14 cellular contexts compared by ENCODE assay signal in genomic region chr10:21726601-21727295, GRCh38.
A peak's percentile ranks its signal among the peaks of the same experiment; 100 is the strongest.
DNase-seq lines count a peak whose midpoint lies in the region; ATAC-seq and TF ChIP-seq lines count a peak whose summit lies in the region.
"Had no signal": no experiment of that assay in that cellular context is flagged by ENCODE, and none has a peak within 500 bp of the region (broad histone marks: within the 10 kb centered on the region; RNA-seq: fewer than 3 reads in every experiment).

No MANE protein-coding gene starts in this region.

- H3K27me3 ChIP-seq in PC-3 (ENCODE audit: low read length) (no peaks in the 10 kb centered on the region), ectodermal cell (ENCODE audit: control insufficient read depth, insufficient read depth, low read length, poor library complexity, severe bottlenecking) (no peaks in the 10 kb centered on the region)

- TF ChIP-seq CTCF in PC-3 (conservative IDR thresholded peaks at IDR 0.05; ENCODE audit: low read depth, low read length) (no peak), nephron progenitor cell (IDR thresholded peaks at IDR 0.05) (no peak)

- no peak for ATAC-seq in PC-3
- ATAC-seq: activated CD8-positive, alpha-beta T cell treated with anti-CD3 and anti-CD28 coated beads for 36 hours; psoas muscle had no signal

- no peak overlapping the region for H3K9ac ChIP-seq in PC-3 (ENCODE audit: low read length)

- no peaks in the 10 kb centered on the region for H3F3A ChIP-seq in PC-3 (ENCODE audit: low read length, unreplicated experiment)

- BruUV-seq in PC-3 (replicated peaks; lab: Mats Ljungman, UMichigan), result no TSS peak

- DNase-seq in EL (peak; percentile 19), PC-3 (peak; percentile 39), nephron progenitor cell (no peak), kidney tubule cell (ENCODE audit: low spot score) (no peak), NCI-H146 (lab: John Stamatoyannopoulos, UW) (no peak), erythroblast (lab: John Stamatoyannopoulos, UW) (no peak), G401 (ENCODE audit: low spot score) (no peak)
- DNase-seq: activated CD8-positive, alpha-beta T cell treated with anti-CD3 and anti-CD28 coated beads for 36 hours; amniotic stem cell; COR-L47; head of caudate nucleus; NCI-H1417; psoas muscle had no signal

- H3K79me2 ChIP-seq in PC-3 (ENCODE audit: low read length), result no peaks in the 10 kb centered on the region

- intact Hi-C loops in PC-3 (cut with micrococcal nuclease), result loop anchor here (10.0 kb wide), 1 partner anchor 202 kb away; the partner anchor contains the start of gene SKIDA1

- H3K9me2 ChIP-seq in PC-3 (replicated peaks; ENCODE audit: low read length), result no peaks in the 10 kb centered on the region

- no peak overlapping the region for H3K4me2 ChIP-seq in PC-3 (ENCODE audit: low read length)

- H3K4me1 Mint-ChIP-seq in nephron progenitor cell, result peaks cover 33% of the 10 kb centered on the region

- H3K4me3 ChIP-seq in PC-3 (ENCODE audit: low read length), result no peak overlapping the region
- no peak overlapping the region for H3K4me3 ChIP-seq in ectodermal cell (ENCODE audit: insufficient read depth, low read depth, low read length)
- H3K4me3 ChIP-seq: psoas muscle had no signal

- H3K36me3 ChIP-seq in PC-3 (ENCODE audit: low read depth, low read length) (peaks cover 6% of the 10 kb centered on the region; the same call in 1 of the 2 replicates), ectodermal cell (ENCODE audit: control insufficient read depth, insufficient read depth, low read length) (no peaks in the 10 kb centered on the region)

- in situ Hi-C loops in G401 (cut with HindIII; ENCODE audit: low sequenced_read_pairs), result no loop called here

- CTCF ChIA-PET in PC-3 (lab: Charles Lee), result no interaction called here

- no peaks in the 10 kb centered on the region for H3K27me3 Mint-ChIP-seq in nephron progenitor cell (ENCODE audit: low read depth, poor library complexity)
- H3K27me3 Mint-ChIP-seq: activated CD8-positive, alpha-beta T cell treated with anti-CD3 and anti-CD28 coated beads for 36 hours had no signal

- WGBS in ectodermal cell, 2 experiments, result 68 to 71% methylated on average over 3 of the region's 3 CpGs

- POLR2A ChIA-PET in PC-3 (lab: Charles Lee; ENCODE audit: unreplicated experiment), result no interaction called here

- peaks cover 47% of the 10 kb centered on the region for H3K36me3 Mint-ChIP-seq in nephron progenitor cell (ENCODE audit: low read depth)

- H3K27ac ChIP-seq in PC-3 (ENCODE audit: low read length) (no peak overlapping the region), ectodermal cell (ENCODE audit: insufficient read depth, low read depth, low read length, poor library complexity, severe bottlenecking) (peak overlapping the region; percentile 30)
- H3K27ac ChIP-seq: psoas muscle had no signal

- no peak overlapping the region for H2AFZ ChIP-seq in PC-3 (ENCODE audit: low read length)

- peaks cover 29% of the 10 kb centered on the region for H3K4me1 ChIP-seq in PC-3 (ENCODE audit: insufficient read depth, low read length)
- H3K4me1 ChIP-seq in ectodermal cell (ENCODE audit: control insufficient read depth, insufficient read depth, low read length), result peaks cover 25% of the 10 kb centered on the region

- no peak for TF ChIP-seq POLR2A in erythroblast (IDR thresholded peaks at IDR 0.05; ENCODE audit: low read length)

- peak overlapping the region; percentile 4 for H3K27ac Mint-ChIP-seq in nephron progenitor cell
- H3K27ac Mint-ChIP-seq: activated CD8-positive, alpha-beta T cell treated with anti-CD3 and anti-CD28 coated beads for 36 hours had no signal

- 0 out of 2 replicates have a peak, but pooled peaks cover 5% of the 10 kb centered on the region for H4K20me1 ChIP-seq in PC-3 (ENCODE audit: low read length)

- H3K9me3 ChIP-seq in PC-3 (ENCODE audit: low read length) (no peaks in the 10 kb centered on the region), ectodermal cell (ENCODE audit: control insufficient read depth, low read length) (no peaks in the 10 kb centered on the region)
- H3K9me3 ChIP-seq: psoas muscle had no signal

- H3K4me3 Mint-ChIP-seq in nephron progenitor cell, result no peak overlapping the region
- H3K4me3 Mint-ChIP-seq: activated CD8-positive, alpha-beta T cell treated with anti-CD3 and anti-CD28 coated beads for 36 hours had no signal

- H3K9me3 Mint-ChIP-seq in nephron progenitor cell, result no peaks in the 10 kb centered on the region
- H3K9me3 Mint-ChIP-seq: activated CD8-positive, alpha-beta T cell treated with anti-CD3 and anti-CD28 coated beads for 36 hours had no signal

Comparison
In these comparisons a context has a peak if more than half of its experiments do, and no peak if none do; other contexts are left out.
1. DNase-seq: peak in EL (single experiment) and PC-3 (single experiment); none in nephron progenitor cell (single experiment), kidney tubule cell (single experiment), NCI-H146 (single experiment), erythroblast (0 of 2) and G401 (single experiment).